ENCODE assay signal across 2 cellular contexts in the genomic region with DNA sequence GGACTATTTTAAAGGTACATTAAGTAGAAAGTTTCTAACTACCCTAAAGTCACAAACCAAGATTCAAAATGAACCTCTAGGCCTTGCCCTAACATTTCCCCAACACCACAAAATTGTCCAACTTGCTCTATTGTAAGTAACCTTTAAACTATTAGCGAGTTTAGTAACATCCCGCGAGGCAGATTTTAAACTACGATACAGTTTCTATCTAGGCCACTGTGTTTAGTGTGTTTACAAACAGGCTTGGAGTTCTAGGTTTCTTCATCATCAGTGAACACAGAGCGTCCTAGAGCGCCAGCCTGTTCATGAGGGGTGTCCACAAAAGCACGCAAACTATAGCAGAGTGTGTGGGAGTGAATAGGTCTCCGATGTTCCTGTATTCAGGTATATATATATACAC.
A peak's percentile ranks its signal among the peaks of the same experiment; 100 is the strongest.
TF ChIP-seq lines count a peak whose summit lies in the region.

No MANE protein-coding gene starts in this region.

TF ChIP-seq in K562, 482 proteins besides CTCF, POLR2A, EP300 and RAD21:
- no peak for TF ChIP-seq EZH2 (IDR thresholded peaks at IDR 0.05; ENCODE audit: borderline replicate concordance, low read depth, low read length)
- TF ChIP-seq CREM (IDR thresholded peaks at IDR 0.05; ENCODE audit: low read depth): no peak
- no peak for TF ChIP-seq KLF16 (IDR thresholded peaks at IDR 0.05)
- TF ChIP-seq TRIM28 (IDR thresholded peaks at IDR 0.05): no peak
- TF ChIP-seq CHD4 (IDR thresholded peaks at IDR 0.05; ENCODE audit: insufficient read depth, insufficient replicate concordance, low read depth, low read length, poor library complexity, severe bottlenecking): no peak
- TF ChIP-seq TCFL5 (CRISPR knock-in tag; conservative IDR thresholded peaks at IDR 0.05): no peak
- TF ChIP-seq, protein P1, sequence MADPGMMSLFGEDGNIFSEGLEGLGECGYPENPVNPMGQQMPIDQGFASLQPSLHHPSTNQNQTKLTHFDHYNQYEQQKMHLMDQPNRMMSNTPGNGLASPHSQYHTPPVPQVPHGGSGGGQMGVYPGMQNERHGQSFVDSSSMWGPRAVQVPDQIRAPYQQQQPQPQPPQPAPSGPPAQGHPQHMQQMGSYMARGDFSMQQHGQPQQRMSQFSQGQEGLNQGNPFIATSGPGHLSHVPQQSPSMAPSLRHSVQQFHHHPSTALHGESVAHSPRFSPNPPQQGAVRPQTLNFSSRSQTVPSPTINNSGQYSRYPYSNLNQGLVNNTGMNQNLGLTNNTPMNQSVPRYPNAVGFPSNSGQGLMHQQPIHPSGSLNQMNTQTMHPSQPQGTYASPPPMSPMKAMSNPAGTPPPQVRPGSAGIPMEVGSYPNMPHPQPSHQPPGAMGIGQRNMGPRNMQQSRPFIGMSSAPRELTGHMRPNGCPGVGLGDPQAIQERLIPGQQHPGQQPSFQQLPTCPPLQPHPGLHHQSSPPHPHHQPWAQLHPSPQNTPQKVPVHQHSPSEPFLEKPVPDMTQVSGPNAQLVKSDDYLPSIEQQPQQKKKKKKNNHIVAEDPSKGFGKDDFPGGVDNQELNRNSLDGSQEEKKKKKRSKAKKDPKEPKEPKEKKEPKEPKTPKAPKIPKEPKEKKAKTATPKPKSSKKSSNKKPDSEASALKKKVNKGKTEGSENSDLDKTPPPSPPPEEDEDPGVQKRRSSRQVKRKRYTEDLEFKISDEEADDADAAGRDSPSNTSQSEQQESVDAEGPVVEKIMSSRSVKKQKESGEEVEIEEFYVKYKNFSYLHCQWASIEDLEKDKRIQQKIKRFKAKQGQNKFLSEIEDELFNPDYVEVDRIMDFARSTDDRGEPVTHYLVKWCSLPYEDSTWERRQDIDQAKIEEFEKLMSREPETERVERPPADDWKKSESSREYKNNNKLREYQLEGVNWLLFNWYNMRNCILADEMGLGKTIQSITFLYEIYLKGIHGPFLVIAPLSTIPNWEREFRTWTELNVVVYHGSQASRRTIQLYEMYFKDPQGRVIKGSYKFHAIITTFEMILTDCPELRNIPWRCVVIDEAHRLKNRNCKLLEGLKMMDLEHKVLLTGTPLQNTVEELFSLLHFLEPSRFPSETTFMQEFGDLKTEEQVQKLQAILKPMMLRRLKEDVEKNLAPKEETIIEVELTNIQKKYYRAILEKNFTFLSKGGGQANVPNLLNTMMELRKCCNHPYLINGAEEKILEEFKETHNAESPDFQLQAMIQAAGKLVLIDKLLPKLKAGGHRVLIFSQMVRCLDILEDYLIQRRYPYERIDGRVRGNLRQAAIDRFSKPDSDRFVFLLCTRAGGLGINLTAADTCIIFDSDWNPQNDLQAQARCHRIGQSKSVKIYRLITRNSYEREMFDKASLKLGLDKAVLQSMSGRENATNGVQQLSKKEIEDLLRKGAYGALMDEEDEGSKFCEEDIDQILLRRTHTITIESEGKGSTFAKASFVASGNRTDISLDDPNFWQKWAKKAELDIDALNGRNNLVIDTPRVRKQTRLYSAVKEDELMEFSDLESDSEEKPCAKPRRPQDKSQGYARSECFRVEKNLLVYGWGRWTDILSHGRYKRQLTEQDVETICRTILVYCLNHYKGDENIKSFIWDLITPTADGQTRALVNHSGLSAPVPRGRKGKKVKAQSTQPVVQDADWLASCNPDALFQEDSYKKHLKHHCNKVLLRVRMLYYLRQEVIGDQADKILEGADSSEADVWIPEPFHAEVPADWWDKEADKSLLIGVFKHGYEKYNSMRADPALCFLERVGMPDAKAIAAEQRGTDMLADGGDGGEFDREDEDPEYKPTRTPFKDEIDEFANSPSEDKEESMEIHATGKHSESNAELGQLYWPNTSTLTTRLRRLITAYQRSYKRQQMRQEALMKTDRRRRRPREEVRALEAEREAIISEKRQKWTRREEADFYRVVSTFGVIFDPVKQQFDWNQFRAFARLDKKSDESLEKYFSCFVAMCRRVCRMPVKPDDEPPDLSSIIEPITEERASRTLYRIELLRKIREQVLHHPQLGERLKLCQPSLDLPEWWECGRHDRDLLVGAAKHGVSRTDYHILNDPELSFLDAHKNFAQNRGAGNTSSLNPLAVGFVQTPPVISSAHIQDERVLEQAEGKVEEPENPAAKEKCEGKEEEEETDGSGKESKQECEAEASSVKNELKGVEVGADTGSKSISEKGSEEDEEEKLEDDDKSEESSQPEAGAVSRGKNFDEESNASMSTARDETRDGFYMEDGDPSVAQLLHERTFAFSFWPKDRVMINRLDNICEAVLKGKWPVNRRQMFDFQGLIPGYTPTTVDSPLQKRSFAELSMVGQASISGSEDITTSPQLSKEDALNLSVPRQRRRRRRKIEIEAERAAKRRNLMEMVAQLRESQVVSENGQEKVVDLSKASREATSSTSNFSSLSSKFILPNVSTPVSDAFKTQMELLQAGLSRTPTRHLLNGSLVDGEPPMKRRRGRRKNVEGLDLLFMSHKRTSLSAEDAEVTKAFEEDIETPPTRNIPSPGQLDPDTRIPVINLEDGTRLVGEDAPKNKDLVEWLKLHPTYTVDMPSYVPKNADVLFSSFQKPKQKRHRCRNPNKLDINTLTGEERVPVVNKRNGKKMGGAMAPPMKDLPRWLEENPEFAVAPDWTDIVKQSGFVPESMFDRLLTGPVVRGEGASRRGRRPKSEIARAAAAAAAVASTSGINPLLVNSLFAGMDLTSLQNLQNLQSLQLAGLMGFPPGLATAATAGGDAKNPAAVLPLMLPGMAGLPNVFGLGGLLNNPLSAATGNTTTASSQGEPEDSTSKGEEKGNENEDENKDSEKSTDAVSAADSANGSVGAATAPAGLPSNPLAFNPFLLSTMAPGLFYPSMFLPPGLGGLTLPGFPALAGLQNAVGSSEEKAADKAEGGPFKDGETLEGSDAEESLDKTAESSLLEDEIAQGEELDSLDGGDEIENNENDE (IDR thresholded peaks at IDR 0.05; ENCODE audit: low read depth, low read length): no peak
- TF ChIP-seq SRSF9 (IDR thresholded peaks at IDR 0.05; ENCODE audit: borderline replicate concordance, low read depth, low read length): no peak
- no peak for TF ChIP-seq RFX5 (IDR thresholded peaks at IDR 0.05; ENCODE audit: low read depth, low read length)
- TF ChIP-seq CBFB (CRISPR knock-in tag; IDR thresholded peaks at IDR 0.05): no peak
- TF ChIP-seq CEBPB (tag; IDR thresholded peaks at IDR 0.05): no peak
- TF ChIP-seq TCF7 (IDR thresholded peaks at IDR 0.05; ENCODE audit: borderline replicate concordance): no peak
- no peak for TF ChIP-seq EWSR1 (IDR thresholded peaks at IDR 0.05; ENCODE audit: borderline replicate concordance, low read depth, partially characterized antibody)
- TF ChIP-seq, protein P2, sequence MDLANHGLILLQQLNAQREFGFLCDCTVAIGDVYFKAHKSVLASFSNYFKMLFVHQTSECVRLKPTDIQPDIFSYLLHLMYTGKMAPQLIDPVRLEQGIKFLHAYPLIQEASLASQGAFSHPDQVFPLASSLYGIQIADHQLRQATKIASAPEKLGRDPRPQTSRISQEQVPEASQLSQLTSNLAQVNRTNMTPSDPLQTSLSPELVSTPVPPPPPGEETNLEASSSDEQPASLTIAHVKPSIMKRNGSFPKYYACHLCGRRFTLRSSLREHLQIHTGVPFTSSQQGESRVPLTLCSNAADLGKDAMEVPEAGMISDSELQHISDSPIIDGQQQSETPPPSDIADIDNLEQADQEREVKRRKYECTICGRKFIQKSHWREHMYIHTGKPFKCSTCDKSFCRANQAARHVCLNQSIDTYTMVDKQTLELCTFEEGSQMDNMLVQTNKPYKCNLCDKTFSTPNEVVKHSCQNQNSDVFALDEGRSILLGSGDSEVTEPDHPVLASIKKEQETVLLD (IDR thresholded peaks at IDR 0.05): no peak
- TF ChIP-seq NFE2 (IDR thresholded peaks at IDR 0.05; ENCODE audit: low read depth): no peak
- TF ChIP-seq CBFA2T3 (IDR thresholded peaks at IDR 0.05): no peak

TF ChIP-seq in HepG2, 621 proteins besides CTCF, POLR2A, EP300 and RAD21:
- no peak for TF ChIP-seq KLF13 (CRISPR knock-in tag; IDR thresholded peaks at IDR 0.05)
- no peak for TF ChIP-seq GTF3A (CRISPR knock-in tag; conservative IDR thresholded peaks at IDR 0.05)
- no peak for TF ChIP-seq ZFP90 (CRISPR knock-in tag; IDR thresholded peaks at IDR 0.05; ENCODE audit: borderline replicate concordance)
- peak; percentile 47; the same call in 1 of the 2 replicates for TF ChIP-seq ZBTB33 (CRISPR knock-in tag; IDR thresholded peaks at IDR 0.05)
- TF ChIP-seq, protein P3, sequence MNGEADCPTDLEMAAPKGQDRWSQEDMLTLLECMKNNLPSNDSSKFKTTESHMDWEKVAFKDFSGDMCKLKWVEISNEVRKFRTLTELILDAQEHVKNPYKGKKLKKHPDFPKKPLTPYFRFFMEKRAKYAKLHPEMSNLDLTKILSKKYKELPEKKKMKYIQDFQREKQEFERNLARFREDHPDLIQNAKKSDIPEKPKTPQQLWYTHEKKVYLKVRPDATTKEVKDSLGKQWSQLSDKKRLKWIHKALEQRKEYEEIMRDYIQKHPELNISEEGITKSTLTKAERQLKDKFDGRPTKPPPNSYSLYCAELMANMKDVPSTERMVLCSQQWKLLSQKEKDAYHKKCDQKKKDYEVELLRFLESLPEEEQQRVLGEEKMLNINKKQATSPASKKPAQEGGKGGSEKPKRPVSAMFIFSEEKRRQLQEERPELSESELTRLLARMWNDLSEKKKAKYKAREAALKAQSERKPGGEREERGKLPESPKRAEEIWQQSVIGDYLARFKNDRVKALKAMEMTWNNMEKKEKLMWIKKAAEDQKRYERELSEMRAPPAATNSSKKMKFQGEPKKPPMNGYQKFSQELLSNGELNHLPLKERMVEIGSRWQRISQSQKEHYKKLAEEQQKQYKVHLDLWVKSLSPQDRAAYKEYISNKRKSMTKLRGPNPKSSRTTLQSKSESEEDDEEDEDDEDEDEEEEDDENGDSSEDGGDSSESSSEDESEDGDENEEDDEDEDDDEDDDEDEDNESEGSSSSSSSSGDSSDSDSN (CRISPR knock-in tag; IDR thresholded peaks at IDR 0.05): no peak
- no peak for TF ChIP-seq ZNF652 (CRISPR knock-in tag; IDR thresholded peaks at IDR 0.05; ENCODE audit: borderline replicate concordance, low read depth)
- TF ChIP-seq FOXA1 (IDR thresholded peaks at IDR 0.05): no peak
- no peak for TF ChIP-seq FOXA1 (CRISPR knock-in tag; IDR thresholded peaks at IDR 0.05)
- TF ChIP-seq, protein P4, sequence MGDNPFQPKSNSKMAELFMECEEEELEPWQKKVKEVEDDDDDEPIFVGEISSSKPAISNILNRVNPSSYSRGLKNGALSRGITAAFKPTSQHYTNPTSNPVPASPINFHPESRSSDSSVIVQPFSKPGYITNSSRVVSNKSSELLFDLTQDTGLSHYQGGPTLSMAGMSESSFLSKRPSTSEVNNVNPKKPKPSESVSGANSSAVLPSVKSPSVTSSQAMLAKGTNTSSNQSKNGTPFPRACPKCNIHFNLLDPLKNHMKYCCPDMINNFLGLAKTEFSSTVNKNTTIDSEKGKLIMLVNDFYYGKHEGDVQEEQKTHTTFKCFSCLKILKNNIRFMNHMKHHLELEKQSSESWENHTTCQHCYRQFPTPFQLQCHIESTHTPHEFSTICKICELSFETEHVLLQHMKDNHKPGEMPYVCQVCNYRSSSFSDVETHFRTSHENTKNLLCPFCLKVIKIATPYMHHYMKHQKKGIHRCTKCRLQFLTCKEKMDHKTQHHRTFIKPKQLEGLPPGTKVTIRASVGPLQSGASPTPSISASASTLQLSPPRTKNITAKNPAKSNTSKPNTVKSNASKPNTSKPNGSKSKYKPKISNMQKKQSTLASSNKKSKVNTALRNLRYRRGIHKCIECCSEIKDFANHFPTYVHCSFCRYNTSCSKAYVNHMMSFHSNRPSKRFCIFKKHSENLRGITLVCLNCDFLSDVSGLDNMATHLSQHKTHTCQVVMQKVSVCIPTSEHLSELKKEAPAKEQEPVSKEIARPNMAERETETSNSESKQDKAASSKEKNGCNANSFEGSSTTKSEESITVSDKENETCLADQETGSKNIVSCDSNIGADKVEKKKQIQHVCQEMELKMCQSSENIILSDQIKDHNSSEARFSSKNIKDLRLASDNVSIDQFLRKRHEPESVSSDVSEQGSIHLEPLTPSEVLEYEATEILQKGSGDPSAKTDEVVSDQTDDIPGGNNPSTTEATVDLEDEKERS (CRISPR knock-in tag; IDR thresholded peaks at IDR 0.05): no peak
TF ChIP-seq in HepG2: peak in this region for 1.
